ENCODE assay signal across 26 cellular contexts in the genomic region with DNA sequence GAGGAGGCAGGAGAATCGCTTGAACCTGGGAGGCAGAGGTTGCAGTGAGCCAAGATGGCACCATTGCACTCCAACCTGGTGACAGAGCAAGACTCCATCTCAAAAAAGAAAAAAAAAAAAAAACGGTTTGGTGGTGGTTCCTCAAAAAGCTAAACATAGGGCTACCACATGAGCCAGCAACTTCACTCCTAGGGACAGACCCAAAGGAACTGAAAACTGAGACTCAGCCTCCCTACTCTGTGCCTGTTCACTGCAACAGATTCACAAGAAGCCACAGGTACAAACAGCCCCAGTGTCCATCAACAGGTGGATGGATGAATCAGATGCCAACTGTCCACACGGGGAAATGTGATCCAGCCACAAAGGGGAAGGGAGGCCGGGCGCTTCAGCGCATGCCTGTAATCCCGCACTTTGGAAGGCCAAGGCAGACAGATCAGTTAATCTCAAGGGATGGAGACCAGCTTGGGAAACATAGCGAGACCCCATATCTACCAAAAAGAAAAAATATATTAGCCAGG.
"Had no signal": no experiment of that assay in that cellular context is flagged by ENCODE, and none has a peak within 500 bp of the region (broad histone marks: within the 10 kb centered on the region; RNA-seq: fewer than 3 reads in every experiment).

No MANE protein-coding gene starts in this region.

- H3K4me1 Mint-ChIP-seq: endodermal cell had no signal

- H3K27ac Mint-ChIP-seq: activated CD4-positive, alpha-beta T cell treated with anti-CD3 and anti-CD28 coated beads for 36 hours; activated naive CD4-positive, alpha-beta T cell treated with anti-CD3 and anti-CD28 coated beads, Interleukin-2, amount 50 U/mL, for 72 hours; activated T-cell treated with anti-CD3 and anti-CD28 coated beads, Interleukin-2, amount 50 U/mL, for 72 hours; brain; endodermal cell; natural killer cell; T-helper 2 cell treated with Interferon-gamma antibody and Interleukin-4, amounts not matched to agents 5 μg/mL and 100 μg/mL, for 36 hours had no signal

- ATAC-seq: activated CD4-positive, alpha-beta T cell treated with anti-CD3 and anti-CD28 coated beads for 36 hours; activated naive CD4-positive, alpha-beta T cell treated with anti-CD3 and anti-CD28 coated beads, Interleukin-2, amount 50 U/mL, for 72 hours; activated T-cell treated with anti-CD3 and anti-CD28 coated beads, Interleukin-2, amount 50 U/mL, for 72 hours; left lobe of liver; lower lobe of right lung; natural killer cell; stimulated activated naive CD8-positive, alpha-beta T cell treated with anti-CD3 and anti-CD28 coated beads, Interleukin-15, Interleukin-2, amounts not matched to agents 100 U/mL and 50 U/mL, for 24 hours had no signal

- DNase-seq: activated CD4-positive, alpha-beta T cell treated with anti-CD3 and anti-CD28 coated beads for 36 hours; activated CD4-positive, CD25-positive, alpha-beta regulatory T cell; activated naive CD4-positive, alpha-beta T cell; activated T-cell treated with anti-CD3 and anti-CD28 coated beads for 4 hours; activated T-cell treated with anti-CD3 and anti-CD28 coated beads, Interleukin-2, amount 50 U/mL, for 72 hours; esophagus squamous epithelium; foreskin melanocyte; heart right ventricle; kidney glomerular epithelial cell; lower lobe of right lung; mesenchymal stem cell; natural killer cell; stimulated activated CD4-positive, alpha-beta T cell treated with anti-CD3 and anti-CD28 coated beads, Interleukin-15, amount 100 ng/mL, for 24 hours; stimulated activated naive CD8-positive, alpha-beta T cell treated with anti-CD3 and anti-CD28 coated beads, Interleukin-15, Interleukin-2, amounts not matched to agents 100 U/mL and 50 U/mL, for 24 hours; T-helper 1 cell; testis; transverse colon had no signal

- H3K27me3 ChIP-seq: ascending aorta, cardiac muscle cell, esophagus squamous epithelium, heart right ventricle, right atrium auricular region, testis, transverse colon had no signal

- H3K9me3 Mint-ChIP-seq: activated naive CD4-positive, alpha-beta T cell treated with anti-CD3 and anti-CD28 coated beads, Interleukin-2, amount 50 U/mL, for 72 hours; activated T-cell treated with anti-CD3 and anti-CD28 coated beads, Interleukin-2, amount 50 U/mL, for 72 hours; brain; natural killer cell; T-helper 2 cell treated with Interferon-gamma antibody and Interleukin-4, amounts not matched to agents 5 μg/mL and 100 μg/mL, for 36 hours had no signal

- H3K4me3 ChIP-seq: ascending aorta, cardiac muscle cell, coronary artery, esophagus squamous epithelium, heart right ventricle, lower lobe of right lung, right atrium auricular region, testis, transverse colon had no signal

- H3K27ac ChIP-seq: ascending aorta, cardiac muscle cell, coronary artery, esophagus squamous epithelium, heart right ventricle, lower lobe of right lung, right atrium auricular region, testis, transverse colon had no signal

- H3K4me3 Mint-ChIP-seq: activated CD4-positive, alpha-beta T cell treated with anti-CD3 and anti-CD28 coated beads for 36 hours; activated T-cell treated with anti-CD3 and anti-CD28 coated beads, Interleukin-2, amount 50 U/mL, for 72 hours; brain; endodermal cell; natural killer cell; T-helper 2 cell treated with Interferon-gamma antibody and Interleukin-4, amounts not matched to agents 5 μg/mL and 100 μg/mL, for 36 hours had no signal

- H3K27me3 Mint-ChIP-seq: activated CD4-positive, alpha-beta T cell treated with anti-CD3 and anti-CD28 coated beads for 36 hours; brain had no signal

- H3K4me1 ChIP-seq: ascending aorta, esophagus squamous epithelium, lower lobe of right lung, right atrium auricular region, testis, transverse colon had no signal

- H3K9me3 ChIP-seq: ascending aorta, esophagus squamous epithelium, heart right ventricle, lower lobe of right lung, right atrium auricular region, testis, transverse colon had no signal

- H3K36me3 Mint-ChIP-seq: natural killer cell had no signal
